Comparison of ENCODE assay signal across 27 cellular contexts in genomic region chr3:130635285-130635684, GRCh38.
"Had no signal": no experiment of that assay in that cellular context is flagged by ENCODE, and none has a peak within 500 bp of the region (broad histone marks: within the 10 kb centered on the region; RNA-seq: fewer than 3 reads in every experiment).

No MANE protein-coding gene starts in this region.

- H3K27ac ChIP-seq: stomach, suprapubic skin, testis, thoracic aorta, thyroid gland, tibial artery, tibial nerve, transverse colon, upper lobe of left lung, upper lobe of right lung, uterus, vagina had no signal

- FAIRE-seq: urothelium cell line had no signal

- H3K4me3 ChIP-seq: stomach, suprapubic skin, testis, thoracic aorta, thyroid gland, tibial artery, tibial nerve, transverse colon, upper lobe of left lung, upper lobe of right lung, uterus, vagina had no signal

- H3K4me1 ChIP-seq: stomach, suprapubic skin, testis, thyroid gland, tibial artery, tibial nerve, transverse colon, upper lobe of left lung, upper lobe of right lung, uterus, vagina had no signal

- H3K36me3 ChIP-seq: stomach, suprapubic skin, thoracic aorta, thyroid gland, tibial artery, tibial nerve, transverse colon, upper lobe of left lung, upper lobe of right lung, uterus, vagina had no signal

- ATAC-seq: stimulated activated effector memory CD8-positive, alpha-beta T cell treated with anti-CD3 and anti-CD28 coated beads, Interleukin-12 subunit alpha, Interleukin-12 subunit beta, amount 100 ng/mL, for 72 hours; stimulated activated memory B cell treated with anti-CD40 and anti-IgM and Interleukin-4, amounts not matched to agents 10 μg/mL and 1 μg/mL and 100 μg/mL, for 72 hours; stimulated activated naive B cell treated with anti-CD40 and anti-IgM and Interleukin-4, amounts not matched to agents 10 μg/mL and 1 μg/mL and 100 μg/mL, for 72 hours; stimulated activated naive CD8-positive, alpha-beta T cell treated with anti-CD3 and anti-CD28 coated beads, Interleukin-15, amount 100 ng/mL, for 72 hours; stimulated activated naive CD8-positive, alpha-beta T cell treated with anti-CD3 and anti-CD28 coated beads, Interleukin-15, Interleukin-2, amounts not matched to agents 100 U/mL and 50 U/mL, for 24 hours; upper lobe of right lung had no signal

- H3K9me3 ChIP-seq: stomach, suprapubic skin, testis, thoracic aorta, thyroid gland, tibial artery, tibial nerve, transverse colon, upper lobe of left lung, upper lobe of right lung, uterus, vagina had no signal

- DNase-seq: stimulated activated CD4-positive, alpha-beta T cell treated with anti-CD3 and anti-CD28 coated beads, Interleukin-2, amount 100 ng/mL, for 48 hours; stimulated activated CD4-positive, alpha-beta T cell treated with anti-CD3 and anti-CD28 coated beads, Interleukin-4, amount 100 ng/mL, for 1 hour; stimulated activated CD4-positive, alpha-beta T cell treated with anti-CD3 and anti-CD28 coated beads, Interleukin-4, amount 100 ng/mL, for 24 hours; stimulated activated CD4-positive, alpha-beta T cell treated with anti-CD3 and anti-CD28 coated beads, Interleukin-4, amount 100 ng/mL, for 4 hours; stimulated activated CD8-positive, alpha-beta memory T cell treated with anti-CD3 and anti-CD28 coated beads, Interleukin-4, amount 100 ng/mL, for 48 hours; stimulated activated naive B cell treated with anti-CD40 and anti-IgM and Interleukin-4, amounts not matched to agents 10 μg/mL and 1 μg/mL and 100 μg/mL, for 72 hours; stimulated activated naive CD4-positive, alpha-beta T cell; stimulated activated naive CD4-positive, alpha-beta T cell treated with Interleukin-2 at 50 U/mL for 16 hours; stimulated activated naive CD8-positive, alpha-beta T cell treated with anti-CD3 and anti-CD28 coated beads, Interleukin-15, amount 100 ng/mL, for 72 hours; stimulated activated naive CD8-positive, alpha-beta T cell treated with anti-CD3 and anti-CD28 coated beads, Interleukin-15, Interleukin-2, amounts not matched to agents 100 U/mL and 50 U/mL, for 24 hours; stomach; substantia nigra; testis; thyroid gland; tibial artery; transverse colon; trophoblast cell; upper lobe of left lung; upper lobe of right lung; uterus had no signal

- H3K27me3 ChIP-seq: stomach, suprapubic skin, testis, thyroid gland, tibial artery, tibial nerve, transverse colon, upper lobe of left lung, upper lobe of right lung, uterus, vagina had no signal
